Comparison of ENCODE assay signal across 8 cellular contexts in the genomic region with DNA sequence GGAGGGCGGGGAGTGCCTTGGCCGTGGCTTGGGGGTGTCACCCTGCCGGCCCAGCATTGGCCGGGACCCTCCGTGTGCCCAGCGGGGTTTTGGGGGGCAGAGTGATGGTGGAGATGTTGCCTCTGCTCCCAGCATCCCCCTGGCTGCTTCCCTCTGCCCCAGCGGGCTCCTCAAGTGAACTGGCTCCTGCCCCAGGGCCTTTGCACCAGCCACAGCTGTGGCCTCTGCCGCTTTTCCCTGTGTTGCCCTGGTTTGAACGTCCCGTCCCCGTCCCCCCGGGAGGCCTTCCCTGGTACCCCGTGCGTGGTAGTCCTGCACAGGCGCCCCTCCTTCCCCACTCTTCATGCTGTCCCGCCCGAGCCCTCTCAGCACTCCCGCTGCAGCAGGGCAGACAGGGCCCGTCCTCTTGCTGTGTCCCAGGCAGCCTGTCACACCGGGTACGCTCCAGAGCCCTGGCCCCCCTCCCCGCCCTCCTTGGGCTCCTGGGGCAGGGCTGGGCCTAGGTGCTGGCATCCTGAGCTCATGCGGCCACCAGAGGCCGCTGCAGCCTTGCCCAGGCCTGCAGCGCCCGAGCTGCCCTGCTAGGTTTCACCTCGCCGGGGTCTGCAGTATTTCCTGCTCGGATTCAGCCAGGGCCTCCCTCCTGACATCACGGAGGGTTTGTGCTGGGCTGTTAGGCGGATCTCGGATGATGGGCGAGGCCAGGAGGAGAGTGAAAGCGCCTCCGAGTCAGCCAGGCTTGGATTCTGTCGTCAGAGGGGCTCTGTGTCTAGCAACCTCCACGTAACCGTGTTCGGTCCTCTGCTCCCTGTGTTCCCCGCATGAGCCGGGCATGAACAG. TPM values are rescaled to one million over a fixed set of nuclear protein-coding genes. Genes with fewer than 3 reads are reported as not detected.
DNase-seq lines count a peak whose midpoint lies in the region; ATAC-seq and TF ChIP-seq lines count a peak whose summit lies in the region.

No MANE protein-coding gene starts in this region.

- H3K4me1 ChIP-seq in cardiac muscle cell (ENCODE audit: low read depth) = no peaks in the 10 kb centered on the region
- H3K4me1 ChIP-seq in prostate gland (replicated peaks) = no peaks in the 10 kb centered on the region

- H3K27ac ChIP-seq in cardiac muscle cell (no peak overlapping the region), prostate gland (no peak overlapping the region)

- no peak overlapping the region for H3K27ac Mint-ChIP-seq in activated naive CD4-positive, alpha-beta T cell treated with anti-CD3 and anti-CD28 coated beads, Interleukin-2, amount 10 ng/mL, durations not matched to agents 7 days and 5 days

- intact Hi-C loops in prostate gland (cut with DNase I) = loop anchor here (10.0 kb wide), 4 partner anchors 221 to 461 kb away; partner anchors contain the start of genes LRCOL1 and P2RX2

- peak; percentile 84 for ATAC-seq in GM21786 (IDR thresholded peaks at IDR 0.05; ENCODE audit: unreplicated experiment)

- H3K4me3 ChIP-seq in MG63 = no peak overlapping the region
- H3K4me3 ChIP-seq in cardiac muscle cell = no peak overlapping the region
- no peak overlapping the region for H3K4me3 ChIP-seq in prostate gland

- no peaks in the 10 kb centered on the region for H3K27me3 Mint-ChIP-seq in activated naive CD4-positive, alpha-beta T cell treated with anti-CD3 and anti-CD28 coated beads, Interleukin-2, amount 10 ng/mL, durations not matched to agents 7 days and 5 days

- H3K27me3 ChIP-seq in MG63 (no peaks in the 10 kb centered on the region), cardiac muscle cell (no peaks in the 10 kb centered on the region), prostate gland (replicated peaks; ENCODE audit: insufficient read depth) (no peaks in the 10 kb centered on the region)

- 37% methylated on average over 41 of the region's 41 CpGs for WGBS in prostate gland

- DNase-seq in DMS153 (lab: John Stamatoyannopoulos, UW) (peak; percentile 94), MG63 (peak; percentile 78), SK-N-DZ (ENCODE audit: low spot score) (peak; percentile 85), cardiac muscle cell (ENCODE audit: low read depth in 1 of 2, low spot score in 1 of 2) (peak; percentile 85 to 87), prostate gland (ENCODE audit: low spot score) (peak; percentile 38), OCI-M2 (lab: John Stamatoyannopoulos, UW; ENCODE audit: unreplicated experiment) (no peak)
- DNase-seq in activated naive CD4-positive, alpha-beta T cell treated with anti-CD3 and anti-CD28 coated beads, Interleukin-2, amount 10 ng/mL, durations not matched to agents 7 days and 5 days = peak; percentile 84

- peaks cover 2% of the 10 kb centered on the region for H3K36me3 Mint-ChIP-seq in activated naive CD4-positive, alpha-beta T cell treated with anti-CD3 and anti-CD28 coated beads, Interleukin-2, amount 10 ng/mL, durations not matched to agents 7 days and 5 days

- H3K9me3 Mint-ChIP-seq in activated naive CD4-positive, alpha-beta T cell treated with anti-CD3 and anti-CD28 coated beads, Interleukin-2, amount 10 ng/mL, durations not matched to agents 7 days and 5 days = no peaks in the 10 kb centered on the region

- TF ChIP-seq CTCF in cardiac muscle cell (IDR thresholded peaks at IDR 0.05; ENCODE audit: low read depth, low read length) (peak; percentile 90), prostate gland (IDR thresholded peaks at IDR 0.05) (peak; percentile 75 to 94 (median 90))

- H3K4me1 Mint-ChIP-seq in activated naive CD4-positive, alpha-beta T cell treated with anti-CD3 and anti-CD28 coated beads, Interleukin-2, amount 10 ng/mL, durations not matched to agents 7 days and 5 days = no peaks in the 10 kb centered on the region

- H3K9me3 ChIP-seq in MG63 (peaks cover 2% of the 10 kb centered on the region; the same call in 1 of the 2 replicates), cardiac muscle cell (ENCODE audit: low read depth) (no peaks in the 10 kb centered on the region), prostate gland (no peaks in the 10 kb centered on the region)

- CTCF ChIA-PET in activated naive CD4-positive, alpha-beta T cell treated with anti-CD3 and anti-CD28 coated beads, Interleukin-2, amount 10 ng/mL, durations not matched to agents 7 days and 5 days (lab: Charles Lee) = interaction anchor here (0.6 to 1.8 kb wide), 15 partner anchors 9 to 460 kb away, joined by 3 to 27 read pairs (median 4); partner anchors contain the start of gene NOC4L

- H3K4me3 Mint-ChIP-seq in activated naive CD4-positive, alpha-beta T cell treated with anti-CD3 and anti-CD28 coated beads, Interleukin-2, amount 10 ng/mL, durations not matched to agents 7 days and 5 days = no peak overlapping the region

- TF ChIP-seq POLR2A in prostate gland (IDR thresholded peaks at IDR 0.05) = no peak

- H3K36me3 ChIP-seq in MG63 (peaks cover 22% of the 10 kb centered on the region), cardiac muscle cell (no peaks in the 10 kb centered on the region), prostate gland (no peaks in the 10 kb centered on the region)

RNA-seq across cellular contexts. Expression of gene NOC4L, which starts 9.5 kb away (rescaled TPM):
- total RNA-seq in MG63 (2014; rRNA removed; shearing (Covaris generic); ENCODE audit: low replicate concordance) = 23.1 and 40.1 TPM in 2 replicates
- 34.5 and 37.0 TPM in 2 replicates for polyA plus RNA-seq in SK-N-DZ (2014; cell fraction: cytosol; rRNA removed)
- 39.2 and 48.4 TPM in 2 replicates for polyA plus RNA-seq in SK-N-DZ (2014; cell fraction: nucleus; rRNA removed)
- total RNA-seq in cardiac muscle cell = 17.1 and 20.5 TPM in 2 replicates
- polyA plus RNA-seq in cardiac muscle cell = 33.1 TPM in 2 replicates
- total RNA-seq in prostate gland = 10 to 100 TPM; 12.4 to 32.5 TPM

RNA-seq across cellular contexts. Expression of gene DDX51, which starts 9.6 kb away (rescaled TPM):
- 10.8 and 17.3 TPM in 2 replicates for total RNA-seq in MG63 (2014; rRNA removed; shearing (Covaris generic); ENCODE audit: low replicate concordance)
- 14.0 and 20.7 TPM in 2 replicates for polyA plus RNA-seq in SK-N-DZ (2014; cell fraction: cytosol; rRNA removed)
- 63.8 and 68.3 TPM in 2 replicates for polyA plus RNA-seq in SK-N-DZ (2014; cell fraction: nucleus; rRNA removed)
- total RNA-seq in cardiac muscle cell (15.6 and 16.0 TPM in 2 replicates), prostate gland (10 to 100 TPM; 12.7 to 29.0 TPM)
- 22.9 and 29.6 TPM in 2 replicates for polyA plus RNA-seq in cardiac muscle cell
